3 cellular contexts compared by ENCODE assay signal in genomic region chr2:163269375-163270021, GRCh38.
A peak's percentile ranks its signal among the peaks of the same experiment; 100 is the strongest.
TF ChIP-seq lines count a peak whose summit lies in the region.

No MANE protein-coding gene starts in this region.

TF ChIP-seq in A549, 52 proteins besides CTCF, POLR2A, EP300 and RAD21:
- TF ChIP-seq RFX5 (IDR thresholded peaks at IDR 0.05): no peak
- peak; percentile 54 to 55; a peak in 3 of 4 replicates for TF ChIP-seq CEBPB (IDR thresholded peaks at IDR 0.05)
TF ChIP-seq in A549: peak in this region for 1.

TF ChIP-seq in IMR-90, 13 proteins besides CTCF, POLR2A, EP300 and RAD21:
- TF ChIP-seq CEBPB (IDR thresholded peaks at IDR 0.05; ENCODE audit: low read depth, low read length) (peak; percentile 84), NFE2L2 (IDR thresholded peaks at IDR 0.05; ENCODE audit: low read depth, low read length) (no peak)

TF ChIP-seq in K562, 482 proteins besides CTCF, POLR2A, EP300 and RAD21:
- no peak for TF ChIP-seq ZNF77 (CRISPR knock-in tag; IDR thresholded peaks at IDR 0.05)
- no peak for TF ChIP-seq CEBPG (CRISPR knock-in tag; IDR thresholded peaks at IDR 0.05)
- peak; percentile 49 to 92 for TF ChIP-seq CEBPG (tag; conservative IDR thresholded peaks at IDR 0.05 in 1 of 2, IDR thresholded peaks at IDR 0.05 in 1 of 2)
- no peak for TF ChIP-seq E2F1 (CRISPR knock-in tag; IDR thresholded peaks at IDR 0.05)
- no peak for TF ChIP-seq HCFC1 (IDR thresholded peaks at IDR 0.05; ENCODE audit: low read depth, low read length)
- TF ChIP-seq EWSR1 (IDR thresholded peaks at IDR 0.05; ENCODE audit: borderline replicate concordance, low read depth, partially characterized antibody): no peak
- TF ChIP-seq, protein P1, sequence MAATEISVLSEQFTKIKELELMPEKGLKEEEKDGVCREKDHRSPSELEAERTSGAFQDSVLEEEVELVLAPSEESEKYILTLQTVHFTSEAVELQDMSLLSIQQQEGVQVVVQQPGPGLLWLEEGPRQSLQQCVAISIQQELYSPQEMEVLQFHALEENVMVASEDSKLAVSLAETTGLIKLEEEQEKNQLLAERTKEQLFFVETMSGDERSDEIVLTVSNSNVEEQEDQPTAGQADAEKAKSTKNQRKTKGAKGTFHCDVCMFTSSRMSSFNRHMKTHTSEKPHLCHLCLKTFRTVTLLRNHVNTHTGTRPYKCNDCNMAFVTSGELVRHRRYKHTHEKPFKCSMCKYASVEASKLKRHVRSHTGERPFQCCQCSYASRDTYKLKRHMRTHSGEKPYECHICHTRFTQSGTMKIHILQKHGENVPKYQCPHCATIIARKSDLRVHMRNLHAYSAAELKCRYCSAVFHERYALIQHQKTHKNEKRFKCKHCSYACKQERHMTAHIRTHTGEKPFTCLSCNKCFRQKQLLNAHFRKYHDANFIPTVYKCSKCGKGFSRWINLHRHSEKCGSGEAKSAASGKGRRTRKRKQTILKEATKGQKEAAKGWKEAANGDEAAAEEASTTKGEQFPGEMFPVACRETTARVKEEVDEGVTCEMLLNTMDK (IDR thresholded peaks at IDR 0.05; ENCODE audit: borderline replicate concordance, insufficient read depth, low read depth, low read length, poor library complexity, severe bottlenecking): no peak
- TF ChIP-seq, protein P2, sequence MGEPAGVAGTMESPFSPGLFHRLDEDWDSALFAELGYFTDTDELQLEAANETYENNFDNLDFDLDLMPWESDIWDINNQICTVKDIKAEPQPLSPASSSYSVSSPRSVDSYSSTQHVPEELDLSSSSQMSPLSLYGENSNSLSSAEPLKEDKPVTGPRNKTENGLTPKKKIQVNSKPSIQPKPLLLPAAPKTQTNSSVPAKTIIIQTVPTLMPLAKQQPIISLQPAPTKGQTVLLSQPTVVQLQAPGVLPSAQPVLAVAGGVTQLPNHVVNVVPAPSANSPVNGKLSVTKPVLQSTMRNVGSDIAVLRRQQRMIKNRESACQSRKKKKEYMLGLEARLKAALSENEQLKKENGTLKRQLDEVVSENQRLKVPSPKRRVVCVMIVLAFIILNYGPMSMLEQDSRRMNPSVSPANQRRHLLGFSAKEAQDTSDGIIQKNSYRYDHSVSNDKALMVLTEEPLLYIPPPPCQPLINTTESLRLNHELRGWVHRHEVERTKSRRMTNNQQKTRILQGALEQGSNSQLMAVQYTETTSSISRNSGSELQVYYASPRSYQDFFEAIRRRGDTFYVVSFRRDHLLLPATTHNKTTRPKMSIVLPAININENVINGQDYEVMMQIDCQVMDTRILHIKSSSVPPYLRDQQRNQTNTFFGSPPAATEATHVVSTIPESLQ (CRISPR knock-in tag; IDR thresholded peaks at IDR 0.05): no peak
- no peak for TF ChIP-seq STAG1 (CRISPR knock-in tag; IDR thresholded peaks at IDR 0.05; ENCODE audit: borderline replicate concordance)
- TF ChIP-seq CEBPB (tag; IDR thresholded peaks at IDR 0.05): peak; percentile 71
- TF ChIP-seq, protein P3, sequence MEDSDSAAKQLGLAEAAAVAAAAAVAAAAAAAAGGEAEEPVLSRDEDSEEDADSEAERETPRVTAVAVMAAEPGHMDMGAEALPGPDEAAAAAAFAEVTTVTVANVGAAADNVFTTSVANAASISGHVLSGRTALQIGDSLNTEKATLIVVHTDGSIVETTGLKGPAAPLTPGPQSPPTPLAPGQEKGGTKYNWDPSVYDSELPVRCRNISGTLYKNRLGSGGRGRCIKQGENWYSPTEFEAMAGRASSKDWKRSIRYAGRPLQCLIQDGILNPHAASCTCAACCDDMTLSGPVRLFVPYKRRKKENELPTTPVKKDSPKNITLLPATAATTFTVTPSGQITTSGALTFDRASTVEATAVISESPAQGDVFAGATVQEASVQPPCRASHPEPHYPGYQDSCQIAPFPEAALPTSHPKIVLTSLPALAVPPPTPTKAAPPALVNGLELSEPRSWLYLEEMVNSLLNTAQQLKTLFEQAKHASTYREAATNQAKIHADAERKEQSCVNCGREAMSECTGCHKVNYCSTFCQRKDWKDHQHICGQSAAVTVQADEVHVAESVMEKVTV (CRISPR knock-in tag; IDR thresholded peaks at IDR 0.05): no peak
